In genomic region chr2:29000481-29000880, GRCh38 we compare ENCODE assay signal across 8 cellular contexts. TPM values are rescaled to one million over a fixed set of nuclear protein-coding genes. Genes with fewer than 3 reads are reported as not detected.
A peak's percentile ranks its signal among the peaks of the same experiment; 100 is the strongest.
DNase-seq lines count a peak whose midpoint lies in the region; ATAC-seq and TF ChIP-seq lines count a peak whose summit lies in the region.
"Had no signal": no experiment of that assay in that cellular context is flagged by ENCODE, and none has a peak within 500 bp of the region (broad histone marks: within the 10 kb centered on the region; RNA-seq: fewer than 3 reads in every experiment).

No MANE protein-coding gene starts in this region.

- H3K4me3 ChIP-seq in RWPE2 (ENCODE audit: severe bottlenecking) (no peak overlapping the region), fibroblast of villous mesenchyme (ENCODE audit: low read depth, low read length) (no peak overlapping the region), H7 (ENCODE audit: insufficient read depth, low read depth, low read length) (no peak overlapping the region)

- DNase-seq in GM19238 (ENCODE audit: insufficient read length, low spot score) (peak; percentile 74), RWPE2 (ENCODE audit: low spot score) (peak; percentile 12), fibroblast of villous mesenchyme (ENCODE audit: low read depth) (peak; percentile 13), H7 (no peak), NCI-H1105 (lab: John Stamatoyannopoulos, UW) (no peak), GOT3 (lab: John Stamatoyannopoulos, UW) (no peak)

- H3K27ac ChIP-seq in RWPE2 (ENCODE audit: poor library complexity, severe bottlenecking): no peak overlapping the region

- H3K4me1 ChIP-seq in RWPE2 (ENCODE audit: insufficient read depth, poor library complexity, severe bottlenecking): no peaks in the 10 kb centered on the region

- H3K27me3 ChIP-seq in RWPE2 (ENCODE audit: insufficient read depth, poor library complexity, severe bottlenecking): no peaks in the 10 kb centered on the region
- no peaks in the 10 kb centered on the region for H3K27me3 ChIP-seq in H7 (ENCODE audit: control insufficient read depth, insufficient read depth, low read length)

- H3K9me3 ChIP-seq in RWPE2 (ENCODE audit: severe bottlenecking): no peaks in the 10 kb centered on the region

- no peak for TF ChIP-seq CTCF in RWPE2 (IDR thresholded peaks at IDR 0.05; ENCODE audit: poor library complexity, severe bottlenecking)
- TF ChIP-seq CTCF in fibroblast of villous mesenchyme (IDR thresholded peaks at IDR 0.05; ENCODE audit: insufficient read depth, low read depth, low read length): no peak

- ATAC-seq in HG02943 (IDR thresholded peaks at IDR 0.05; ENCODE audit: low read depth, unreplicated experiment): peak; percentile 71
- ATAC-seq in RWPE2 (ENCODE audit: low read depth): no peak

- H3K36me3 ChIP-seq in RWPE2 (ENCODE audit: low read depth): no peaks in the 10 kb centered on the region
- no peaks in the 10 kb centered on the region for H3K36me3 ChIP-seq in H7 (replicated peaks; ENCODE audit: control insufficient read depth, insufficient read depth, low read length)

RNA-seq across cellular contexts. Expression of gene TOGARAM2, which starts 19.4 kb away (rescaled TPM):
- total RNA-seq in fibroblast of villous mesenchyme: under 0.01 and 0.43 TPM in 2 replicates
- total RNA-seq in H7 (2014; rRNA removed; shearing (Covaris generic)): 0.18 and 0.21 TPM in 2 replicates
- total RNA-seq: NCI-H460 had no signal

Comparison
In these comparisons a context has a peak if more than half of its experiments do, and no peak if none do; other contexts are left out.
1. DNase-seq: peak in GM19238 (single experiment), RWPE2 (single experiment) and fibroblast of villous mesenchyme (single experiment); none in H7 (single experiment), NCI-H1105 (single experiment) and GOT3 (single experiment).